9 cellular contexts compared by ENCODE assay signal in the genomic region with DNA sequence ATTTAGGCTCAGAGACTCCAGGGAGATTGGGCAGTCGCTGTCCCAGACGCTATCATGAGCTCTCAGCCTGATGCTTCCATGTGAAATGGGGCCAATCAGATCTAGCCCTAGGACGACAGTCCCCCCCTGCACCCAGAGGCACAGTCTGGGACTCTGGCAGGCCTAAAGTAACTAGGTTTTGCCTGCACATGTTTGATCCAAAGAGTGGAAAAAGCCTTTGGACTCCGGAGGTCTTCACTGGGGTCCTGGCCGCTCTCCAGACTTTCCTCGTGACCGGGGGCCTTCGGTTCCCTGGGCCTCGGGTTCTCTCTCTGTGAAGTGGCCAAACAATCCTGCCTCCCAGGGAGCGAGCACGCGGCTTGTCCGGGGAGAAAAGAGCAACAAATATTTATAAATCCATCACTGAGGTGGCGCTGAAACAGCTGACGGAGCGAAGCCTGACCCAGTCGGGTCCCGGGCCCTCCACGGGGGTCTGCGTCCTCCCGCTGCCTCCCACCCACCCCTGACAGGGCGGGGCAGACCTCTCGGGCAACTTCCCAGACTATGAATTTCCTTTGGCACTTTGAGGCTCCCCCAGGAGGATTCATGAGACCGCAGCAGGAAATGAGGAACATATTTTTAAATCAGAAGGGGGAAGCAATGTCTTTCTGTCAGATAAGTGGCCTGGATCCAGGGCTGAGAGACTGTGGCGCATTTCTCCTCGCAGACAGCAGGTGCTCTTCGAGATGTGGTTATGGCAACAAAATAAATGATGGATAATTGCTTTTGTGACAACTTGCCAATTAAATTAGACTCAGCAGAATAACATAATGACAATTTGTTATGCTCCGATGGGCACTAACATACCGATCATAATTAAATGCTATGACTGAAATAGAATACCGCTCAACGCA. TPM values are rescaled to one million over a fixed set of nuclear protein-coding genes. Genes with fewer than 3 reads are reported as not detected.
A peak's percentile ranks its signal among the peaks of the same experiment; 100 is the strongest.
DNase-seq lines count a peak whose midpoint lies in the region; ATAC-seq and TF ChIP-seq lines count a peak whose summit lies in the region.
"Had no signal": no experiment of that assay in that cellular context is flagged by ENCODE, and none has a peak within 500 bp of the region (broad histone marks: within the 10 kb centered on the region; RNA-seq: fewer than 3 reads in every experiment).

No MANE protein-coding gene starts in this region.

- H3K4me1 Mint-ChIP-seq in CD8-positive, alpha-beta memory T cell: no peaks in the 10 kb centered on the region
- H3K4me1 Mint-ChIP-seq: central memory CD8-positive, alpha-beta T cell had no signal

- peak overlapping the region; percentile 60 for H3K4me3 ChIP-seq in coronary artery
- no peak overlapping the region for H3K4me3 ChIP-seq in CD8-positive, alpha-beta memory T cell (ENCODE audit: low read length)

- no peaks in the 10 kb centered on the region for H3K36me3 Mint-ChIP-seq in CD8-positive, alpha-beta memory T cell

- H3K4me1 ChIP-seq in CD8-positive, alpha-beta memory T cell (ENCODE audit: insufficient read depth, low read length): no peaks in the 10 kb centered on the region

- peaks cover 6% of the 10 kb centered on the region for H3K27me3 ChIP-seq in CD8-positive, alpha-beta memory T cell (ENCODE audit: insufficient read depth, low read length, poor library complexity, severe bottlenecking)

- peak overlapping the region in 1 of 7 donors; percentile 41 for H3K4me3 Mint-ChIP-seq in CD8-positive, alpha-beta memory T cell
- H3K4me3 Mint-ChIP-seq: central memory CD8-positive, alpha-beta T cell had no signal

- CTCF ChIA-PET in CD8-positive, alpha-beta memory T cell (lab: Charles Lee): no interaction called here

- ATAC-seq in GM21526 (IDR thresholded peaks at IDR 0.05; ENCODE audit: low FRiP score, unreplicated experiment) (no peak), GM19395 (IDR thresholded peaks at IDR 0.05; ENCODE audit: unreplicated experiment) (no peak)

- no peaks in the 10 kb centered on the region for H3K9me3 ChIP-seq in CD8-positive, alpha-beta memory T cell (ENCODE audit: low read length)

- peaks cover 33 to 72% of the 10 kb centered on the region in 2 donors for H3K27me3 Mint-ChIP-seq in CD8-positive, alpha-beta memory T cell

- H3K36me3 ChIP-seq in CD8-positive, alpha-beta memory T cell (ENCODE audit: insufficient read depth, low read length): no peaks in the 10 kb centered on the region

- peak overlapping the region; percentile 55 to 85 for H3K27ac ChIP-seq in coronary artery
- no peak overlapping the region for H3K27ac ChIP-seq in CD8-positive, alpha-beta memory T cell (ENCODE audit: low read depth, low read length)

- peaks cover 0 to 7% (median 0%) of the 10 kb centered on the region in 5 donors for H3K9me3 Mint-ChIP-seq in CD8-positive, alpha-beta memory T cell
- H3K9me3 Mint-ChIP-seq: central memory CD8-positive, alpha-beta T cell had no signal

- POLR2A ChIA-PET in CD8-positive, alpha-beta memory T cell (lab: Charles Lee): no interaction called here

- DNase-seq in GF-D8 (lab: John Stamatoyannopoulos, UW) (peak; percentile 40), NCI-H2227 (lab: John Stamatoyannopoulos, UW; ENCODE audit: unreplicated experiment) (peak; percentile 53), coronary artery (ENCODE audit: low spot score) (peak; percentile 77), mucosa of gallbladder (ENCODE audit: low spot score) (peak; percentile 36), NCI-H226 (no peak)
- no peak for DNase-seq in CD8-positive, alpha-beta memory T cell

- H3K27ac Mint-ChIP-seq in CD8-positive, alpha-beta memory T cell: no peak overlapping the region

- TF ChIP-seq CTCF in coronary artery (IDR thresholded peaks at IDR 0.05): no peak

RNA-seq across cellular contexts. Expression of a gene that starts 38.9 kb away (rescaled TPM):
- 32.5 TPM for total RNA-seq in mucosa of gallbladder
- 10 to 100 TPM; 83.1 to 88.5 TPM for total RNA-seq in CD8-positive, alpha-beta memory T cell
- 42.6 TPM for polyA plus RNA-seq in CD8-positive, alpha-beta memory T cell

Comparison
In these comparisons a context has a peak if more than half of its experiments do, and no peak if none do; other contexts are left out.
1. DNase-seq: peak in GF-D8 (single experiment), NCI-H2227 (single experiment), coronary artery (single experiment) and mucosa of gallbladder (single experiment); none in NCI-H226 (single experiment) and CD8-positive, alpha-beta memory T cell (0 of 5).